ENCODE assay signal across 12 cellular contexts in the genomic region with DNA sequence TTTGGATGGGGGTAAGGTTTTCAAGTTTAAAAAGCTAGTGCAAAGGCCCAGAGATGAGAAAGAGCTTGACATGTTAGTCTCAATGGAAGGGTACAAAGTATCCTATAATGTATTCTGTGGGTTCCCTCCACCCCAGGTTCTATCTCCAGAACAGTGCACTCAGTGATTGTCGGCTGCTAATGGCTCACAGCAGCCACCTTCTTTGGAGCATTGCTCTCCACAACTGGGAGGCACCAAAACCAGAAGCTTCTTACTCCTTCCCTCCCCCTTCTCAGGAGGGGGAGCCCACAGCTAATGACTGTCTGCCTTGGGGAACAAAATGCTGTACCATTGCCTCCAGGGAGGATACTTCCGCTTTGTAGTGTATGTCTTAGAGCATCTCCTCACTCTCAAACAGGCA.
DNase-seq lines count a peak whose midpoint lies in the region; ATAC-seq and TF ChIP-seq lines count a peak whose summit lies in the region.
"Had no signal": no experiment of that assay in that cellular context is flagged by ENCODE, and none has a peak within 500 bp of the region (broad histone marks: within the 10 kb centered on the region; RNA-seq: fewer than 3 reads in every experiment).

No MANE protein-coding gene starts in this region.

- H3K27ac Mint-ChIP-seq in activated T-helper 1 cell treated with anti-CD3 and anti-CD28 coated beads, Interleukin-12 subunit alpha, Interleukin-12 subunit beta, Interleukin-2, Interleukin-4 antibody, amounts not matched to agents 30 ng/mL and 10 ng/mL and 1 ng/mL, durations not matched to agents 14 hours and 24 hours and 36 hours, result peak overlapping the region; percentile 56
- no peak overlapping the region for H3K27ac Mint-ChIP-seq in CD4-positive, alpha-beta T cell
- H3K27ac Mint-ChIP-seq: CD4-positive, alpha-beta memory T cell had no signal

- ATAC-seq in GM18907 (IDR thresholded peaks at IDR 0.05; ENCODE audit: unreplicated experiment) (peak; percentile 14), GM21381 (IDR thresholded peaks at IDR 0.05; ENCODE audit: unreplicated experiment) (peak; percentile 11), HG03095 (IDR thresholded peaks at IDR 0.05; ENCODE audit: unreplicated experiment) (peak; percentile 29)
- ATAC-seq in CD4-positive, alpha-beta T cell (ENCODE audit: poor library complexity), result no peak

- DNase-seq in activated T-helper 1 cell treated with anti-CD3 and anti-CD28 coated beads, Interleukin-12 subunit alpha, Interleukin-12 subunit beta, Interleukin-2, Interleukin-4 antibody, amounts not matched to agents 30 ng/mL and 10 ng/mL and 1 ng/mL, durations not matched to agents 14 hours and 24 hours and 36 hours (ENCODE audit: low spot score), result no peak
- no peak for DNase-seq in CD4-positive, alpha-beta T cell
- DNase-seq in activated gamma-delta T cell (lab: John Stamatoyannopoulos, UW) (no peak), GDM1 (lab: John Stamatoyannopoulos, UW) (no peak)
- DNase-seq: CD4-positive, alpha-beta memory T cell; GM23248; NCI-H1930; NCI-H526 treated with DMSO at 0.1 percent for 48 hours had no signal

- no peak overlapping the region for H3K27ac ChIP-seq in CD4-positive, alpha-beta T cell (ENCODE audit: low read depth, low read length)
- H3K27ac ChIP-seq: GM23248, neutrophil had no signal

- no peaks in the 10 kb centered on the region for H3K9me3 ChIP-seq in CD4-positive, alpha-beta T cell (ENCODE audit: control insufficient read depth, low read length)
- H3K9me3 ChIP-seq: neutrophil had no signal

- TF ChIP-seq CTCF in CD4-positive, alpha-beta T cell (IDR thresholded peaks at IDR 0.05), result no peak

- H3K36me3 Mint-ChIP-seq in activated T-helper 1 cell treated with anti-CD3 and anti-CD28 coated beads, Interleukin-12 subunit alpha, Interleukin-12 subunit beta, Interleukin-2, Interleukin-4 antibody, amounts not matched to agents 30 ng/mL and 10 ng/mL and 1 ng/mL, durations not matched to agents 14 hours and 24 hours and 36 hours (ENCODE audit: low read depth), result peaks cover 2% of the 10 kb centered on the region
- no peaks in the 10 kb centered on the region for H3K36me3 Mint-ChIP-seq in CD4-positive, alpha-beta T cell (ENCODE audit: low read depth)
- H3K36me3 Mint-ChIP-seq: CD4-positive, alpha-beta memory T cell had no signal

- intact Hi-C loops in activated T-helper 1 cell treated with anti-CD3 and anti-CD28 coated beads, Interleukin-12 subunit alpha, Interleukin-12 subunit beta, Interleukin-2, Interleukin-4 antibody, amounts not matched to agents 30 ng/mL and 10 ng/mL and 1 ng/mL, durations not matched to agents 14 hours and 24 hours and 36 hours (cut with micrococcal nuclease), result loop anchor here (1.0 to 5.0 kb wide), 8 partner anchors 94 to 1511 kb away; no protein-coding TSS in a partner anchor
- intact Hi-C loops in CD4-positive, alpha-beta T cell (cut with DNase I, micrococcal nuclease), result loop anchor here in 1 of 2 experiments (10.0 kb wide), 1 partner anchor 633 kb away; no protein-coding TSS in a partner anchor

- no peaks in the 10 kb centered on the region for H3K27me3 ChIP-seq in CD4-positive, alpha-beta T cell (ENCODE audit: control insufficient read depth, insufficient read depth, low read length)
- H3K27me3 ChIP-seq: neutrophil had no signal

- H3K9me3 Mint-ChIP-seq in activated T-helper 1 cell treated with anti-CD3 and anti-CD28 coated beads, Interleukin-12 subunit alpha, Interleukin-12 subunit beta, Interleukin-2, Interleukin-4 antibody, amounts not matched to agents 30 ng/mL and 10 ng/mL and 1 ng/mL, durations not matched to agents 14 hours and 24 hours and 36 hours, result peaks cover 5% of the 10 kb centered on the region
- H3K9me3 Mint-ChIP-seq in CD4-positive, alpha-beta T cell, result no peaks in the 10 kb centered on the region

- POLR2A ChIA-PET in CD4-positive, alpha-beta T cell (lab: Charles Lee), result no interaction called here

- CTCF ChIA-PET in CD4-positive, alpha-beta T cell (lab: Charles Lee), result no interaction called here

- H3K4me1 Mint-ChIP-seq in activated T-helper 1 cell treated with anti-CD3 and anti-CD28 coated beads, Interleukin-12 subunit alpha, Interleukin-12 subunit beta, Interleukin-2, Interleukin-4 antibody, amounts not matched to agents 30 ng/mL and 10 ng/mL and 1 ng/mL, durations not matched to agents 14 hours and 24 hours and 36 hours (ENCODE audit: low read depth), result peaks cover 26% of the 10 kb centered on the region
- H3K4me1 Mint-ChIP-seq in CD4-positive, alpha-beta T cell (ENCODE audit: low read depth), result no peaks in the 10 kb centered on the region
- H3K4me1 Mint-ChIP-seq: CD4-positive, alpha-beta memory T cell had no signal

- no peaks in the 10 kb centered on the region for H3K27me3 Mint-ChIP-seq in activated T-helper 1 cell treated with anti-CD3 and anti-CD28 coated beads, Interleukin-12 subunit alpha, Interleukin-12 subunit beta, Interleukin-2, Interleukin-4 antibody, amounts not matched to agents 30 ng/mL and 10 ng/mL and 1 ng/mL, durations not matched to agents 14 hours and 24 hours and 36 hours (ENCODE audit: insufficient read depth)
- H3K27me3 Mint-ChIP-seq in CD4-positive, alpha-beta T cell, result no peaks in the 10 kb centered on the region
- H3K27me3 Mint-ChIP-seq: CD4-positive, alpha-beta memory T cell had no signal

- H3K4me3 Mint-ChIP-seq in activated T-helper 1 cell treated with anti-CD3 and anti-CD28 coated beads, Interleukin-12 subunit alpha, Interleukin-12 subunit beta, Interleukin-2, Interleukin-4 antibody, amounts not matched to agents 30 ng/mL and 10 ng/mL and 1 ng/mL, durations not matched to agents 14 hours and 24 hours and 36 hours, result no peak overlapping the region
- H3K4me3 Mint-ChIP-seq in CD4-positive, alpha-beta T cell, result no peak overlapping the region
- H3K4me3 Mint-ChIP-seq: CD4-positive, alpha-beta memory T cell had no signal
